Comparison of ENCODE assay signal across 8 cellular contexts in the genomic region with DNA sequence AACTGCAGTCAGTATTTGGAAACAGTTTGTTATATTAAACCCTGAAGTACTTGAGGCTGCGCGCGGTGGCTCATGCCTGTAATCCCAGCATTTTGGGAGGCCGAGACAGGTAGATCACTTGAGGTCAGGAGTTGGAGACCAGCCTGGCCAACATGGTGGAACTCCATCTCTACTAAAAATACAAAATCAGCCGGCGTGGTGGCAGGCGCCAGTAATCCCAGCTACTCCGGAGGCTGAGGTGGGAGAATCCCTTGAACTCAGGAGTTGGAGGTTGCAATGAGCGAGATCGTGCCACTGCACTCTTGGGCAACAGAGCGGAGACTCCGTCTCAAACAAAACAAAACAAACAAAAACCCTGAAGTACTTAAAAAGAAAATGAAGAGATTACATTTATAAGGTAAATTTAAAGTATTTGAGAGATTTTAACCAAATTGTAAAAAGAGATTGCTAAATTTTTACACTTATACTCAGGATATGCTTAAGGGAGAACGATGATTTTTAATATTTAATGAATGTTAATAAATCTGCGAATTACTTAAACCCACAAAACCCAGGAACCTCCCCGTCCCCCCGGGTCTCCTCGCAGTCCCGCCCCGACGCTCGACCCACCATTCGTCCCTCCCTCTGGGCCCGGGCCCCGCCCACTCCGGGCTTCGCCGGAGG. TPM values are rescaled to one million over a fixed set of nuclear protein-coding genes. Genes with fewer than 3 reads are reported as not detected.
DNase-seq lines count a peak whose midpoint lies in the region; ATAC-seq, FAIRE-seq and TF ChIP-seq lines count a peak whose summit lies in the region.

No MANE protein-coding gene starts in this region.

- H3K27ac ChIP-seq in SU-DHL-6 (ENCODE audit: low read depth, low read length) (peak overlapping the region; percentile 53), fibroblast of lung (ENCODE audit: insufficient read depth, low read length) (no peak overlapping the region)

- H3K4me2 ChIP-seq in SU-DHL-6 (ENCODE audit: low read depth, low read length, poor library complexity, severe bottlenecking) = peak overlapping the region; percentile 86
- H3K4me2 ChIP-seq in fibroblast of lung (ENCODE audit: extremely low read depth, insufficient read depth, low read length) = peak overlapping the region; percentile 2

- peaks cover 22% of the 10 kb centered on the region for H3F3A ChIP-seq in SU-DHL-6 (ENCODE audit: insufficient read depth)

- no peaks in the 10 kb centered on the region for H3K9me2 ChIP-seq in SU-DHL-6 (replicated peaks; ENCODE audit: insufficient read depth, low read length)

- H3K36me3 ChIP-seq in SU-DHL-6 (ENCODE audit: low read length) (no peaks in the 10 kb centered on the region), fibroblast of lung (ENCODE audit: control insufficient read depth, insufficient read depth, low read length) (peaks cover 5% of the 10 kb centered on the region)

- H3K9ac ChIP-seq in SU-DHL-6 (ENCODE audit: low read length) (peak overlapping the region; percentile 93), fibroblast of lung (ENCODE audit: insufficient read depth, low read length) (no peak overlapping the region)

- H3K9me3 ChIP-seq in SU-DHL-6 (ENCODE audit: insufficient read depth, low read length) = no peaks in the 10 kb centered on the region
- no peaks in the 10 kb centered on the region for H3K9me3 ChIP-seq in fibroblast of lung (ENCODE audit: control insufficient read depth, insufficient read depth, low read depth, low read length)

- H3K79me2 ChIP-seq in SU-DHL-6 (ENCODE audit: insufficient read depth, low read length) (peaks cover 22% of the 10 kb centered on the region), fibroblast of lung (ENCODE audit: control insufficient read depth, insufficient read depth, low read length) (peaks cover 30% of the 10 kb centered on the region)

- no peaks in the 10 kb centered on the region for H3K27me3 ChIP-seq in SU-DHL-6 (ENCODE audit: low read length)
- H3K27me3 ChIP-seq in fibroblast of lung (ENCODE audit: control insufficient read depth, insufficient read depth, low read length) = no peaks in the 10 kb centered on the region

- ATAC-seq in GM21447 (IDR thresholded peaks at IDR 0.05; ENCODE audit: unreplicated experiment) (no peak), HG02678 (IDR thresholded peaks at IDR 0.05; ENCODE audit: unreplicated experiment) (no peak), GM21360 (IDR thresholded peaks at IDR 0.05; ENCODE audit: unreplicated experiment) (no peak)

- H3K4me3 ChIP-seq in GM12865 (ENCODE audit: low read depth, low read length) (peak overlapping the region; percentile 50), SU-DHL-6 (ENCODE audit: insufficient read depth, low read length, poor library complexity, severe bottlenecking) (peak overlapping the region; percentile 73), fibroblast of lung (replicated peaks in 1 of 4; ENCODE audit: control extremely low read depth in 1 of 4, insufficient read depth in 1 of 4, low read depth in 3 of 4, low read length in 4 of 4) (peak overlapping the region in 3 of 4 experiments; percentile 56 to 78 (median 71)), retinal pigment epithelial cell (ENCODE audit: low read length) (peak overlapping the region; percentile 41)

- no peak for TF ChIP-seq CTCF in GM12865 (IDR thresholded peaks at IDR 0.05; ENCODE audit: insufficient read depth, low read depth, low read length, missing control alignments)
- no peak for TF ChIP-seq CTCF in SU-DHL-6 (IDR thresholded peaks at IDR 0.05; ENCODE audit: insufficient read depth, low read length, poor library complexity, severe bottlenecking)
- TF ChIP-seq CTCF in fibroblast of lung (conservative IDR thresholded peaks at IDR 0.05 in 1 of 2, IDR thresholded peaks at IDR 0.05 in 1 of 2; ENCODE audit: low read depth in 1 of 2, low read length in 2 of 2) = no peak
- no peak for TF ChIP-seq CTCF in retinal pigment epithelial cell (conservative IDR thresholded peaks at IDR 0.05; ENCODE audit: low read depth, low read length)

- FAIRE-seq in urothelium cell line (lab: Jason Lieb, UNC) = no peak

- no peaks in the 10 kb centered on the region for H3K4me1 ChIP-seq in fibroblast of lung (ENCODE audit: control insufficient read depth, extremely low read depth, insufficient read depth, low read length)

- H2AFZ ChIP-seq in SU-DHL-6 (ENCODE audit: low read depth, low read length, severe bottlenecking) (peak overlapping the region; percentile 76), fibroblast of lung (ENCODE audit: low read length) (peak overlapping the region; percentile 74)

- H4K20me1 ChIP-seq in SU-DHL-6 (ENCODE audit: low read depth, low read length) (no peaks in the 10 kb centered on the region), fibroblast of lung (ENCODE audit: control insufficient read depth, extremely low read depth, insufficient read depth, low read length) (no peaks in the 10 kb centered on the region)

- no peak for DNase-seq in GM12865 (ENCODE audit: low read depth)
- DNase-seq in fibroblast of lung (ENCODE audit: low read depth in 2 of 2) = no peak
- no peak for DNase-seq in retinal pigment epithelial cell (ENCODE audit: low read depth)
- DNase-seq in urothelium cell line (ENCODE audit: low spot score) = no peak

RNA-seq across cellular contexts. Expression of a gene that starts 0.4 kb away (rescaled TPM):
- total RNA-seq in fibroblast of lung = 22.1 and 23.9 TPM in 2 replicates
- 25.3 and 39.0 TPM in 2 replicates for polyA plus RNA-seq in fibroblast of lung
- 21.1 and 35.2 TPM in 2 replicates for polyA plus RNA-seq in fibroblast of lung (2012)
- polyA minus RNA-seq in fibroblast of lung (ENCODE audit: low replicate concordance) = 43.2 and 46.9 TPM in 2 replicates

RNA-seq across cellular contexts. Expression of a gene that starts 14.5 kb away (rescaled TPM):
- total RNA-seq in fibroblast of lung = 9.2 and 9.8 TPM in 2 replicates
- 2.4 and 3.3 TPM in 2 replicates for polyA plus RNA-seq in fibroblast of lung
- polyA plus RNA-seq in fibroblast of lung (2012) = 3.9 and 5.6 TPM in 2 replicates
- polyA minus RNA-seq in fibroblast of lung (ENCODE audit: low replicate concordance) = 3.3 and 7.7 TPM in 2 replicates

RNA-seq across cellular contexts. Expression of a gene that starts 20.4 kb away (rescaled TPM):
- 48.5 and 63.9 TPM in 2 replicates for total RNA-seq in fibroblast of lung
- 71.9 and 89.3 TPM in 2 replicates for polyA plus RNA-seq in fibroblast of lung
- 89.0 and 131 TPM in 2 replicates for polyA plus RNA-seq in fibroblast of lung (2012)
- 84.0 and 124 TPM in 2 replicates for polyA minus RNA-seq in fibroblast of lung (ENCODE audit: low replicate concordance)

RNA-seq across cellular contexts. Expression of a gene that starts 30.9 kb away (rescaled TPM):
- under 0.01 and 0.33 TPM in 2 replicates for total RNA-seq in fibroblast of lung
- 0.93 and 1.2 TPM in 2 replicates for polyA plus RNA-seq in fibroblast of lung
- polyA plus RNA-seq in fibroblast of lung (2012) = 2.5 and 2.9 TPM in 2 replicates
- 2.6 and 3.5 TPM in 2 replicates for polyA minus RNA-seq in fibroblast of lung (ENCODE audit: low replicate concordance)

RNA-seq across cellular contexts. Expression of a gene that starts 35.7 kb away (rescaled TPM):
- total RNA-seq in fibroblast of lung = 6.4 and 15.0 TPM in 2 replicates
- polyA plus RNA-seq in fibroblast of lung = 14.2 and 16.0 TPM in 2 replicates
- polyA plus RNA-seq in fibroblast of lung (2012) = 19.9 and 25.2 TPM in 2 replicates
- 2.7 and 2.9 TPM in 2 replicates for polyA minus RNA-seq in fibroblast of lung (ENCODE audit: low replicate concordance)
